ENCODE assay signal across 11 cellular contexts in the genomic region with DNA sequence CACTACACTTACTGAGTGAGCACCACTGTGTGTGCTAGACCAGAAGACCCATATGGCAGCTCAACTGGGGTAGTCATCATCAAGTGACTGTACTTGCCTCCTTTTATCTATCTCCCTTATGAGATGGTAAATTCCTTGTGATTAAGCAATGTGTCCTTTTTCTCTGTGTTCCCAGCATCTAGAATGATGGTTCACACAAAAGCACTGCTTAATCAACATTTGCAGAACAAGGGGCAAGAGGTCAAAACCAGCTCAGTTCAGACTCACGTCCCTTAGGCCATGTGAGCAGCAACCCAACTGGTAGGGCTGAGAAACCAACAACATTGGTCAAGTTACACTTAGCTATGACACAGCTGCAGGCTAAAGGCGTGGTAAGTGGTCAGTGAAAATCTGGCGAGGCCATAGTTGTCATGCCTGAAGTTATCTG. TPM values are rescaled to one million over a fixed set of nuclear protein-coding genes. Genes with fewer than 3 reads are reported as not detected.
A peak's percentile ranks its signal among the peaks of the same experiment; 100 is the strongest.
DNase-seq lines count a peak whose midpoint lies in the region; FAIRE-seq and TF ChIP-seq lines count a peak whose summit lies in the region.
"Had no signal": no experiment of that assay in that cellular context is flagged by ENCODE, and none has a peak within 500 bp of the region (broad histone marks: within the 10 kb centered on the region; RNA-seq: fewer than 3 reads in every experiment).

No MANE protein-coding gene starts in this region.

- intact Hi-C loops in breast epithelium (cut with DNase I; ENCODE audit: low total_unique reads) = no loop called here
- intact Hi-C loops in uterus (cut with DNase I; ENCODE audit: low total_unique reads) = no loop called here

- H3K4me1 ChIP-seq in breast epithelium (peaks cover 0 to 5% of the 10 kb centered on the region in 2 donors), keratinocyte (ENCODE audit: control insufficient read depth, extremely low read depth, insufficient read depth, low read length) (peaks cover 7% of the 10 kb centered on the region), uterus (peaks cover 0 to 8% of the 10 kb centered on the region in 2 donors)

- H3K4me3 ChIP-seq in breast epithelium (no peak overlapping the region), keratinocyte (ENCODE audit: control insufficient read depth in 2 of 3, extremely low read depth in 1 of 3, insufficient read depth in 2 of 3, low read depth in 1 of 3, low read length in 3 of 3) (no peak overlapping the region), uterus (no peak overlapping the region)

- no peak overlapping the region for H2AFZ ChIP-seq in keratinocyte (ENCODE audit: control insufficient read depth, low read length)

- no peak for TF ChIP-seq POLR2A in breast epithelium (IDR thresholded peaks at IDR 0.05)
- no peak for TF ChIP-seq POLR2A in uterus (IDR thresholded peaks at IDR 0.05)

- DNase-seq in A172 (ENCODE audit: low spot score) = peak; percentile 58
- DNase-seq in HK-2 (ENCODE audit: unreplicated experiment) = peak; percentile 41
- DNase-seq in breast epithelium (ENCODE audit: low spot score in 2 of 2) = no peak
- DNase-seq in keratinocyte (ENCODE audit: low read depth, low spot score) = peak; percentile 28
- DNase-seq in middle frontal gyrus (ENCODE audit: extremely low spot score, low spot score) = no peak
- no peak for DNase-seq in NCI-H2029 treated with DMSO at 0.1 percent for 48 hours (lab: John Stamatoyannopoulos, UW)
- DNase-seq in uterus = no peak
- no peak for DNase-seq in frontal cortex (ENCODE audit: low spot score in 2 of 2)
- DNase-seq: activated gamma-delta T cell; AML-193; stimulated activated CD4-positive, alpha-beta T cell treated with anti-CD3 and anti-CD28 coated beads, Interleukin-15, amount 100 ng/mL, for 24 hours had no signal

- H3K36me3 ChIP-seq in breast epithelium (no peaks in the 10 kb centered on the region), keratinocyte (ENCODE audit: control insufficient read depth in 2 of 2, extremely low read depth in 1 of 2, insufficient read depth in 2 of 2, low read length in 2 of 2) (no peaks in the 10 kb centered on the region), uterus (no peaks in the 10 kb centered on the region)

- dilution Hi-C loops in keratinocyte (cut with MboI; ENCODE audit: extremely low pct_ligation_motif_present, low sequenced_read_pairs) = no loop called here

- peaks cover 72% of the 10 kb centered on the region for H3K79me2 ChIP-seq in keratinocyte (ENCODE audit: control insufficient read depth, insufficient read depth, low read length)

- TF ChIP-seq CTCF in breast epithelium (IDR thresholded peaks at IDR 0.05) = no peak
- TF ChIP-seq CTCF in keratinocyte (optimal IDR thresholded peaks at IDR 0.05 in 1 of 3, IDR thresholded peaks at IDR 0.05 in 1 of 3, conservative IDR thresholded peaks at IDR 0.05 in 1 of 3; ENCODE audit: extremely low read depth in 1 of 3, insufficient read depth in 2 of 3, low read length in 3 of 3) = no peak
- no peak for TF ChIP-seq CTCF in uterus (IDR thresholded peaks at IDR 0.05)

- H3K4me2 ChIP-seq in keratinocyte (ENCODE audit: control insufficient read depth, extremely low read depth, insufficient read depth, low read depth, low read length) = no peak overlapping the region

- peaks cover 3% of the 10 kb centered on the region for H4K20me1 ChIP-seq in keratinocyte (ENCODE audit: control insufficient read depth, extremely low read depth, insufficient read depth, low read length)

- no peaks in the 10 kb centered on the region for H3K9me1 ChIP-seq in keratinocyte (ENCODE audit: control insufficient read depth, extremely low read depth, insufficient read depth, low read length)

- H3K27me3 ChIP-seq in breast epithelium (no peaks in the 10 kb centered on the region), keratinocyte (ENCODE audit: control insufficient read depth, extremely low read depth, insufficient read depth, low read length) (no peaks in the 10 kb centered on the region), uterus (no peaks in the 10 kb centered on the region)

- no peak overlapping the region for H3K9ac ChIP-seq in keratinocyte (ENCODE audit: control insufficient read depth, extremely low read depth, insufficient read depth, low read length)

- H3K9me3 ChIP-seq in breast epithelium (no peaks in the 10 kb centered on the region), keratinocyte (ENCODE audit: control insufficient read depth, low read depth, low read length) (no peaks in the 10 kb centered on the region), uterus (no peaks in the 10 kb centered on the region)

- H3K27ac ChIP-seq in breast epithelium (peak overlapping the region; percentile 54 to 90), keratinocyte (ENCODE audit: control insufficient read depth, insufficient read depth, low read length) (no peak overlapping the region), uterus (no peak overlapping the region)

- FAIRE-seq in keratinocyte (lab: Jason Lieb, UNC) (no peak), frontal cortex (lab: Jason Lieb, UNC) (no peak)

RNA-seq across cellular contexts. Expression of a gene that starts 10.0 kb away (rescaled TPM):
- 91.1 and 104 TPM in 2 replicates for total RNA-seq in A172 (2014; rRNA removed; shearing (Covaris generic))
- total RNA-seq in breast epithelium = 10 to 100 TPM; 11.9 to 33.0 (median 24.3) TPM
- polyA plus RNA-seq in keratinocyte = 6.1 to 18.3 TPM (median 9.2 TPM) in 3 replicates
- polyA plus RNA-seq in keratinocyte (2011; ENCODE audit: low read depth) = 0.40 TPM
- polyA plus RNA-seq in keratinocyte (2011; cell fraction: cytosol; rRNA removed) = 6.1 and 8.1 TPM in 2 replicates
- polyA plus RNA-seq in keratinocyte (2011; cell fraction: nucleus; rRNA removed) = 17.6 and 18.8 TPM in 2 replicates
- 1.2 and 14.8 TPM in 2 replicates for polyA plus RNA-seq in keratinocyte (2012; ENCODE audit: low replicate concordance)
- 10.9 to 28.9 TPM (median 14.5 TPM) in 3 replicates for polyA minus RNA-seq in keratinocyte
- polyA minus RNA-seq in keratinocyte (2011; cell fraction: cytosol; rRNA and poly(A)+ RNA removed) = 6.7 TPM
- 10.8 and 16.9 TPM in 2 replicates for polyA minus RNA-seq in keratinocyte (2011; cell fraction: nucleus; rRNA and poly(A)+ RNA removed)
- 10 to 100 TPM in 2 of 4 donors, 1 to 10 TPM in 2; 3.8 to 33.2 (median 17.6) TPM for total RNA-seq in uterus
- total RNA-seq in frontal cortex = 2.0 TPM

Comparison
In these comparisons a context has a peak if more than half of its experiments do, and no peak if none do; other contexts are left out.
1. DNase-seq: peak in A172 (single experiment), HK-2 (single experiment) and keratinocyte (single experiment); none in breast epithelium (0 of 2), middle frontal gyrus (single experiment), NCI-H2029 treated with DMSO at 0.1 percent for 48 hours (single experiment), uterus (0 of 2) and frontal cortex (0 of 2).
2. H3K27ac ChIP-seq: peak in breast epithelium (2 of 2); none in keratinocyte (single experiment) and uterus (0 of 2).